26 cellular contexts compared by ENCODE assay signal in the genomic region with DNA sequence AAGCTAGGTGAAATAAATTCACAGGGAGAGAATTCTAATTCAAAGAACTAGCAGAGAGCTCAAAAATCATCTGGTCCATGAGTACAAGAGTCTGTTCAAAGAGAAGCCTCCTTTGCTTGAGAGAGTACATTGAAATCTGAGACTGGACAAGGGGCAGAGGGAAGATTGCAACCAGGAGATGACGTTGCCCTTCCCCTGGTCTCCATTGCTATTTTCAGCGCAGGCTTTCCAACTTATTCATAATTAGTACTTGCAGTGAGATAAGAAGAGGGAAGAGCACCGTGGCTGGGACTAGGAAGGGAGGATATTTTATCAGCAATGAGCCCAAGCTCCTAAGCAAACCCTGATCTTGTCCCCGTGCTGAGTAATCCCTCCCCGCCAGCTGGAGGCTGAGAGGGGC.
DNase-seq lines count a peak whose midpoint lies in the region; FAIRE-seq and TF ChIP-seq lines count a peak whose summit lies in the region.
"Had no signal": no experiment of that assay in that cellular context is flagged by ENCODE, and none has a peak within 500 bp of the region (broad histone marks: within the 10 kb centered on the region; RNA-seq: fewer than 3 reads in every experiment).

No MANE protein-coding gene starts in this region.

- peaks cover 2% of the 10 kb centered on the region for H3F3A ChIP-seq in smooth muscle cell (ENCODE audit: low read depth)

- H3K4me3 ChIP-seq in WERI-Rb-1 (ENCODE audit: low read depth, low read length) (no peak overlapping the region), smooth muscle cell (no peak overlapping the region), kidney (ENCODE audit: low read length in 2 of 2) (no peak overlapping the region)
- H3K4me3 ChIP-seq: PC-9, SJSA1 had no signal

- peaks cover 2% of the 10 kb centered on the region for H3K9me3 ChIP-seq in WERI-Rb-1 (ENCODE audit: severe bottlenecking)
- H3K9me3 ChIP-seq in smooth muscle cell (replicated peaks; ENCODE audit: low read depth): no peaks in the 10 kb centered on the region
- no peaks in the 10 kb centered on the region for H3K9me3 ChIP-seq in kidney (ENCODE audit: control insufficient read depth in 1 of 2, low read length in 2 of 2)
- H3K9me3 ChIP-seq: SJSA1 had no signal

- peak overlapping the region; percentile 57 for H2AFZ ChIP-seq in smooth muscle cell (ENCODE audit: low read depth)
- H2AFZ ChIP-seq: PC-9 had no signal

- DNase-seq in NCI-H146 (lab: John Stamatoyannopoulos, UW) (peak; percentile 48), NCI-H2227 treated with DMSO at 0.1 percent for 48 hours (lab: John Stamatoyannopoulos, UW) (peak; percentile 6), WERI-Rb-1 (peak; percentile 79), smooth muscle cell (lab: John Stamatoyannopoulos, UW; ENCODE audit: unreplicated experiment) (no peak), NCI-H1417 treated with DMSO at 0.1 percent for 48 hours (lab: John Stamatoyannopoulos, UW) (no peak), erythroblast (lab: John Stamatoyannopoulos, UW) (no peak), kidney (no peak)
- DNase-seq: C1 segment of cervical spinal cord; CD4-positive, alpha-beta memory T cell; COR-L47; DMS53; GOT3; HCEC 1CT; Karpas-422; NCI-H1092; NCI-H1436; NCI-H1930; NCI-H345; NCI-H510A treated with DMSO at 0.1 percent for 48 hours; NCI-H774; PC-9; Right ventricle myocardium superior; RPMI8226; T-helper 1 cell had no signal

- H3K36me3 ChIP-seq in WERI-Rb-1 (no peaks in the 10 kb centered on the region), smooth muscle cell (ENCODE audit: low read depth) (no peaks in the 10 kb centered on the region), kidney (ENCODE audit: control insufficient read depth in 1 of 2, insufficient read depth in 2 of 2, low read length in 2 of 2) (no peaks in the 10 kb centered on the region)
- H3K36me3 ChIP-seq: SJSA1 had no signal

- no peaks in the 10 kb centered on the region for H3K27me3 ChIP-seq in WERI-Rb-1 (ENCODE audit: insufficient read depth, low read depth, severe bottlenecking)
- H3K27me3 ChIP-seq in smooth muscle cell (ENCODE audit: low read depth): no peaks in the 10 kb centered on the region
- H3K27me3 ChIP-seq: SJSA1 had no signal

- no peak for FAIRE-seq in kidney (lab: Jason Lieb, UNC)
- FAIRE-seq: GM18507 had no signal

- peak overlapping the region; percentile 60 for H3K27ac ChIP-seq in WERI-Rb-1
- H3K27ac ChIP-seq in smooth muscle cell (ENCODE audit: low read depth): peak overlapping the region; percentile 72
- no peak overlapping the region for H3K27ac ChIP-seq in kidney (ENCODE audit: low read depth in 2 of 2, low read length in 2 of 2)
- H3K27ac ChIP-seq: PC-9, SJSA1 had no signal

- H3K9ac ChIP-seq in smooth muscle cell (ENCODE audit: low read depth) (no peak overlapping the region), kidney (ENCODE audit: low read length in 2 of 2) (no peak overlapping the region)

- TF ChIP-seq CTCF in WERI-Rb-1 (IDR thresholded peaks at IDR 0.05; ENCODE audit: low read depth, low read length): no peak
- TF ChIP-seq CTCF in smooth muscle cell (IDR thresholded peaks at IDR 0.05; ENCODE audit: borderline replicate concordance, insufficient read depth, poor library complexity, severe bottlenecking): no peak
- TF ChIP-seq CTCF in kidney (IDR thresholded peaks at IDR 0.05; ENCODE audit: borderline replicate concordance, extremely low read depth, insufficient read depth): no peak

- H3K4me2 ChIP-seq in smooth muscle cell: peak overlapping the region; percentile 66
- H3K4me2 ChIP-seq: PC-9 had no signal

- H3K4me1 ChIP-seq in smooth muscle cell (ENCODE audit: low read depth): peaks cover 7% of the 10 kb centered on the region
- H3K4me1 ChIP-seq in kidney (ENCODE audit: control insufficient read depth in 1 of 2, insufficient read depth in 1 of 2, low read depth in 1 of 2, low read length in 2 of 2): no peaks in the 10 kb centered on the region
- H3K4me1 ChIP-seq: SJSA1 had no signal

- no peaks in the 10 kb centered on the region for H3K79me2 ChIP-seq in smooth muscle cell (ENCODE audit: low read depth)

- intact Hi-C loops in kidney (cut with DNase I): no loop called here

- 21% methylated on average over 5 of the region's 5 CpGs for WGBS in smooth muscle cell (ENCODE audit: low lambda C conversion rate)

- no peaks in the 10 kb centered on the region for H4K20me1 ChIP-seq in smooth muscle cell (ENCODE audit: low read depth)

- no peak for TF ChIP-seq POLR2A in erythroblast (IDR thresholded peaks at IDR 0.05; ENCODE audit: low read length)

Comparison
In these comparisons a context has a peak if more than half of its experiments do, and no peak if none do; other contexts are left out.
1. DNase-seq: peak in NCI-H146 (single experiment), NCI-H2227 treated with DMSO at 0.1 percent for 48 hours (single experiment) and WERI-Rb-1 (single experiment); none in smooth muscle cell (single experiment), NCI-H1417 treated with DMSO at 0.1 percent for 48 hours (single experiment), erythroblast (0 of 2) and kidney (single experiment).
2. H3K27ac ChIP-seq: peak in WERI-Rb-1 (single experiment) and smooth muscle cell (single experiment); none in kidney (0 of 2).